ENCODE assay signal across 8 cellular contexts in the genomic region with DNA sequence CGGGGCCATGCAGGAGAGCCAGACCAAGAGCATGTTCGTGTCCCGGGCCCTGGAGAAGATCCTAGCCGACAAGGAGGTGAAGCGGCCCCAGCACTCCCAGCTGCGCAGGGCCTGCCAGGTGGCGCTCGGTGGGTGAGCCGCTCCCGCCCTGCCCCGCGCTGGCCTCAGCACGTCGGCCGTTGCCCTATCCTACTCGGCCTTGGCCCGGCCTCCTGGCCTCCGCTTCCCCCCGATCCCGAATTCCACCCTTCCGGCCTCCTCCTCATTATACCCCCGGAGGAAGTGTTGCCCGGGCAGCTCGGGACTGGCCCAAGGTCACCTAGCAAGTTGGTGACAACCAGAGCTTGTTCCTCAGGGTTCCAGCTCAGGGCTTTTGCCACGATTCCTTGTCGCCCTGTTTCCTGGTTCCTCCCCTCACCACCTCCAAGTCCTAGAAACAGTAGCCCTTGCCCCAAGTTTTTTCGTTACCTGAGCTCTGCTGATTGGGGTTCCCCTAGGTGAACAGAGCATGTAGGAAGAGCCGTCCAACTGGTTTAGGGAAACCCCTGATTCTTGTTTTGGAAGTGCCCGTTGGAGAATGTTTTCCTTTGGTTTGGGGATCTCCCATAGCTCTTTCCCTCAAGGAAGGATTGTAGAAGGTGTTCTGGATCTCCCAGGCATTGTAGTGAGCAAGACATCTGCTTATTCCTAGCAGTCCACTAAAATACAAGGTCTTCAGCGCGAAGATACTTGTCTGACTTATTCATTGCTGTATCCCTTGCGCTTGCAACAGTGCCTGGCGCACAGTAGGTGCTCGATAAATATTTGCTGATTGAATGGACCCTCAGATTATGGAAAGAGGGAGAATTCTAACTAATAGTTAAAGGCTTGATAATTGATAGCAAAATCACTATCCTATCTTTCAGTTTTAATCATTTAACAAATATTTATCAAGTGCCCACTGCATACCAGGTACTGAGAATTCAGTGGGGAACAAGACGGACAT. TPM values are rescaled to one million over a fixed set of nuclear protein-coding genes. Genes with fewer than 3 reads are reported as not detected.
DNase-seq lines count a peak whose midpoint lies in the region; ATAC-seq and TF ChIP-seq lines count a peak whose summit lies in the region.

No MANE protein-coding gene starts in this region.

- peak; percentile 50 for ATAC-seq in CD8-positive, alpha-beta T cell
- peak; percentile 35 for ATAC-seq in GM19438 (IDR thresholded peaks at IDR 0.05; ENCODE audit: low read depth, unreplicated experiment)
- ATAC-seq in HG03521 (IDR thresholded peaks at IDR 0.05; ENCODE audit: unreplicated experiment), result peak; percentile 2

- POLR2A ChIA-PET in CD8-positive, alpha-beta T cell (lab: Charles Lee), result interaction anchor here (0.7 to 1.2 kb wide), 4 partner anchors 8 to 203 kb away, joined by 3 read pairs; no protein-coding TSS in a partner anchor

- H3K9ac ChIP-seq in muscle layer of colon (ENCODE audit: low read length), result peak overlapping the region; percentile 57

- H3K4me1 ChIP-seq in CD8-positive, alpha-beta T cell (ENCODE audit: insufficient read depth, low read length), result peaks cover 28% of the 10 kb centered on the region
- H3K4me1 ChIP-seq in muscle layer of colon (ENCODE audit: insufficient read depth, low read length), result peaks cover 22% of the 10 kb centered on the region

- in situ Hi-C loops in SK-MEL-5 (cut with HindIII; ENCODE audit: low pct_unique_long_range_greater_than_20kb, low sequenced_read_pairs), result no loop called here

- TF ChIP-seq CTCF in CD8-positive, alpha-beta T cell (IDR thresholded peaks at IDR 0.05), result no peak
- TF ChIP-seq CTCF in epithelial cell of esophagus (IDR thresholded peaks at IDR 0.05; ENCODE audit: insufficient read depth, low read depth, low read length, missing control alignments), result no peak

- no peaks in the 10 kb centered on the region for H3K9me3 ChIP-seq in CD8-positive, alpha-beta T cell (ENCODE audit: low read length)
- H3K9me3 ChIP-seq in muscle layer of colon (ENCODE audit: low read length), result no peaks in the 10 kb centered on the region

- H3K4me3 ChIP-seq in CD8-positive, alpha-beta T cell (ENCODE audit: low read depth, low read length), result peak overlapping the region; percentile 99
- H3K4me3 ChIP-seq in epithelial cell of esophagus (ENCODE audit: low read length), result peak overlapping the region; percentile 92
- H3K4me3 ChIP-seq in muscle layer of colon (ENCODE audit: low read depth in 1 of 2, low read length in 2 of 2), result peak overlapping the region; percentile 97 to 98

- no peaks in the 10 kb centered on the region for H3K27me3 ChIP-seq in CD8-positive, alpha-beta T cell (ENCODE audit: insufficient read depth, low read length)
- no peaks in the 10 kb centered on the region for H3K27me3 ChIP-seq in muscle layer of colon (ENCODE audit: control insufficient read depth in 1 of 2, insufficient read depth in 2 of 2, low read length in 2 of 2)

- peak overlapping the region; percentile 95 for H3K27ac Mint-ChIP-seq in CD8-positive, alpha-beta T cell

- no peaks in the 10 kb centered on the region for H3K27me3 Mint-ChIP-seq in CD8-positive, alpha-beta T cell (ENCODE audit: low read depth)

- H3K36me3 Mint-ChIP-seq in CD8-positive, alpha-beta T cell, result peaks cover 6% of the 10 kb centered on the region

- DNase-seq in CD8-positive, alpha-beta T cell, result no peak
- DNase-seq in SK-MEL-5 (ENCODE audit: low read depth, low spot score), result peak; percentile 46
- DNase-seq in epithelial cell of esophagus (ENCODE audit: low read depth), result peak; percentile 66
- DNase-seq in DMS153 (lab: John Stamatoyannopoulos, UW), result no peak
- no peak for DNase-seq in inferior parietal cortex (ENCODE audit: extremely low spot score)

- H3K4me3 Mint-ChIP-seq in CD8-positive, alpha-beta T cell, result peak overlapping the region; percentile 89

- H3K27ac ChIP-seq in CD8-positive, alpha-beta T cell (ENCODE audit: low read depth, low read length), result peak overlapping the region; percentile 94
- peak overlapping the region; percentile 59 for H3K27ac ChIP-seq in muscle layer of colon (ENCODE audit: low read depth, low read length)

- intact Hi-C loops in CD8-positive, alpha-beta T cell (cut with DNase I, micrococcal nuclease), result loop anchor here (1.0 to 10.0 kb wide), 7 partner anchors 94 to 1567 kb away; a partner anchor contains a TSS

- peaks cover 54% of the 10 kb centered on the region for H3K4me1 Mint-ChIP-seq in CD8-positive, alpha-beta T cell (ENCODE audit: low read depth)

- no peaks in the 10 kb centered on the region for H3K36me3 ChIP-seq in CD8-positive, alpha-beta T cell (ENCODE audit: insufficient read depth, low read length)
- no peaks in the 10 kb centered on the region for H3K36me3 ChIP-seq in muscle layer of colon (ENCODE audit: insufficient read depth, low read length)

- H3K9me3 Mint-ChIP-seq in CD8-positive, alpha-beta T cell, result no peaks in the 10 kb centered on the region

- CTCF ChIA-PET in CD8-positive, alpha-beta T cell (lab: Charles Lee), result interaction anchor here (0.7 to 1.8 kb wide), 5 partner anchors 13 to 265 kb away, joined by 3 to 5 read pairs (median 3); no protein-coding TSS in a partner anchor

RNA-seq across cellular contexts. Expression of a gene that starts 0.7 kb away (rescaled TPM):
- total RNA-seq in CD8-positive, alpha-beta T cell, result 10 to 100 TPM; 25.7 to 26.7 TPM
- 95.5 and 104 TPM in 2 replicates for total RNA-seq in SK-MEL-5 (2014; rRNA removed; shearing (Covaris generic))
- 42.6 and 59.8 TPM in 2 replicates for polyA plus RNA-seq in SK-MEL-5 (2015; cell fraction: cytosol; rRNA removed)
- polyA plus RNA-seq in SK-MEL-5 (2015; cell fraction: nucleus; rRNA removed), result 73.7 and 81.5 TPM in 2 replicates

Comparison
In these comparisons a context has a peak if more than half of its experiments do, and no peak if none do; other contexts are left out.
1. DNase-seq: peak in SK-MEL-5 (single experiment) and epithelial cell of esophagus (single experiment); none in CD8-positive, alpha-beta T cell (0 of 7), DMS153 (single experiment) and inferior parietal cortex (single experiment).
2. Peak in every context shown above with its lines, with median percentiles within 50 percentile points of each other: ATAC-seq and H3K4me3 ChIP-seq.